In the genomic region with DNA sequence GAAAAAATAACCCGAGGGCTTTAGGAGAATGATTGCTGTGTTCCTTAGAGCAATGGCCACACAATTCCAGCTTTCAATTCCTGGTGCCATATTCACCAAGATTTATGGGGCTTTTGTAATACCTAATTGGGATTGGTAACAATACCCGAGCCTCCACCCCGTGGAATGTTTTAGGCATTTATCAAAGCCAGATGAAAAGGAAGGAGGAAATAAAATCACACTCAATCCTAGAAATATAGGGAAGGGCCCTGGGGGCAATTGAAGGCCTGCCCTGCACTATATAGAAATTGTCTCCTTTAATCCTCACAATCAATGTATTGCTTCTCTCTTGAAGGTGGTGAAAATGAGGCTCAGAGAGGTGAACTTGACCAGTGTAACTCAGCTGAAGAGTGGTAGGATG, we compare ENCODE assay signal across 22 cellular contexts.
"Had no signal": no experiment of that assay in that cellular context is flagged by ENCODE, and none has a peak within 500 bp of the region (broad histone marks: within the 10 kb centered on the region; RNA-seq: fewer than 3 reads in every experiment).

No MANE protein-coding gene starts in this region.

- H3K4me1 Mint-ChIP-seq: memory B cell; stimulated activated effector memory CD8-positive, alpha-beta T cell treated with anti-CD3 and anti-CD28 coated beads, Interleukin-12 subunit alpha, Interleukin-12 subunit beta, amount 100 ng/mL, for 72 hours had no signal

- H3K4me3 Mint-ChIP-seq: memory B cell; natural killer cell treated with Interleukin-12 subunit alpha and Interleukin-12 subunit beta and Interleukin-15 and Interleukin-18, amount 100 ng/mL, for 72 hours; neural progenitor cell; stimulated activated effector memory CD8-positive, alpha-beta T cell treated with anti-CD3 and anti-CD28 coated beads, Interleukin-12 subunit alpha, Interleukin-12 subunit beta, amount 100 ng/mL, for 72 hours had no signal

- H3K9me3 Mint-ChIP-seq: memory B cell; natural killer cell treated with Interleukin-12 subunit alpha and Interleukin-12 subunit beta and Interleukin-15 and Interleukin-18, amount 100 ng/mL, for 72 hours; neural progenitor cell; stimulated activated effector memory CD8-positive, alpha-beta T cell treated with anti-CD3 and anti-CD28 coated beads, Interleukin-12 subunit alpha, Interleukin-12 subunit beta, amount 100 ng/mL, for 72 hours had no signal

- DNase-seq: dermis blood vessel endothelial cell; effector memory CD4-positive, alpha-beta T cell; esophagus squamous epithelium; head of caudate nucleus; nucleus accumbens; psoas muscle; right cardiac atrium; sigmoid colon; stimulated activated CD4-positive, alpha-beta T cell treated with anti-CD3 and anti-CD28 coated beads, Interleukin-2, amount 100 ng/mL, for 24 hours; stimulated activated CD4-positive, alpha-beta T cell treated with anti-CD3 and anti-CD28 coated beads, Interleukin-4, amount 100 ng/mL, for 24 hours; stimulated activated naive CD4-positive, alpha-beta T cell treated with Interleukin-2 at 50 U/mL for 16 hours; stomach; thyroid gland; trophoblast cell had no signal

- ATAC-seq: left lobe of liver; natural killer cell treated with Interleukin-12 subunit alpha and Interleukin-12 subunit beta and Interleukin-15 and Interleukin-18, amount 100 ng/mL, for 72 hours; psoas muscle; right cardiac atrium; stimulated activated effector memory CD8-positive, alpha-beta T cell treated with anti-CD3 and anti-CD28 coated beads, Interleukin-12 subunit alpha, Interleukin-12 subunit beta, amount 100 ng/mL, for 72 hours had no signal

- H3K9me3 ChIP-seq: esophagus squamous epithelium, psoas muscle, sigmoid colon, stomach, thyroid gland, vagina had no signal

- H3K27ac Mint-ChIP-seq: memory B cell; natural killer cell treated with Interleukin-12 subunit alpha and Interleukin-12 subunit beta and Interleukin-15 and Interleukin-18, amount 100 ng/mL, for 72 hours; neural progenitor cell; stimulated activated effector memory CD8-positive, alpha-beta T cell treated with anti-CD3 and anti-CD28 coated beads, Interleukin-12 subunit alpha, Interleukin-12 subunit beta, amount 100 ng/mL, for 72 hours had no signal

- H3K36me3 Mint-ChIP-seq: memory B cell; natural killer cell treated with Interleukin-12 subunit alpha and Interleukin-12 subunit beta and Interleukin-15 and Interleukin-18, amount 100 ng/mL, for 72 hours; neural progenitor cell; stimulated activated effector memory CD8-positive, alpha-beta T cell treated with anti-CD3 and anti-CD28 coated beads, Interleukin-12 subunit alpha, Interleukin-12 subunit beta, amount 100 ng/mL, for 72 hours had no signal

- H3K4me3 ChIP-seq: coronary artery, esophagus squamous epithelium, lung, neural progenitor cell, psoas muscle, sigmoid colon, stomach, thyroid gland, vagina had no signal
